In genomic region chr15:69159805-69160140, GRCh38 we compare ENCODE assay signal across 8 cellular contexts. TPM values are rescaled to one million over a fixed set of nuclear protein-coding genes. Genes with fewer than 3 reads are reported as not detected.
DNase-seq lines count a peak whose midpoint lies in the region; ATAC-seq and TF ChIP-seq lines count a peak whose summit lies in the region.

No MANE protein-coding gene starts in this region.

- no peaks in the 10 kb centered on the region for H3K9me3 Mint-ChIP-seq in stimulated activated naive CD8-positive, alpha-beta T cell treated with anti-CD3 and anti-CD28 coated beads, Interleukin-15, Interleukin-2, amounts not matched to agents 100 ng/mL and 50 ng/mL, for 24 hours

- H3K4me3 ChIP-seq in colonic mucosa (peak overlapping the region; percentile 75), muscle layer of duodenum (ENCODE audit: low read depth in 1 of 2, low read length in 2 of 2) (peak overlapping the region; percentile 82 to 86)

- ATAC-seq in stimulated activated naive CD8-positive, alpha-beta T cell treated with anti-CD3 and anti-CD28 coated beads, Interleukin-15, Interleukin-2, amounts not matched to agents 100 U/mL and 50 U/mL, for 24 hours = no peak

- peak overlapping the region; percentile 12 to 60 for H3K9ac ChIP-seq in colonic mucosa (ENCODE audit: low read depth in 2 of 2, low read length in 2 of 2)

- H3K4me1 ChIP-seq in colonic mucosa (no peaks in the 10 kb centered on the region), muscle layer of duodenum (ENCODE audit: control insufficient read depth in 1 of 2, insufficient read depth in 2 of 2, low read length in 2 of 2) (peaks cover 0 to 6% of the 10 kb centered on the region in 2 donors)

- H3K36me3 ChIP-seq in colonic mucosa (no peaks in the 10 kb centered on the region), muscle layer of duodenum (ENCODE audit: control insufficient read depth in 1 of 2, insufficient read depth in 2 of 2, low read length in 2 of 2) (no peaks in the 10 kb centered on the region)

- TF ChIP-seq CTCF in colonic mucosa (IDR thresholded peaks at IDR 0.05) = no peak

- peak overlapping the region; percentile 92 for H3K4me3 Mint-ChIP-seq in stimulated activated naive CD8-positive, alpha-beta T cell treated with anti-CD3 and anti-CD28 coated beads, Interleukin-15, Interleukin-2, amounts not matched to agents 100 ng/mL and 50 ng/mL, for 24 hours

- H3K27me3 ChIP-seq in colonic mucosa (no peaks in the 10 kb centered on the region), muscle layer of duodenum (ENCODE audit: low read depth, low read length) (no peaks in the 10 kb centered on the region)

- peak overlapping the region; percentile 71 for H3K27ac Mint-ChIP-seq in stimulated activated naive CD8-positive, alpha-beta T cell treated with anti-CD3 and anti-CD28 coated beads, Interleukin-15, Interleukin-2, amounts not matched to agents 100 ng/mL and 50 ng/mL, for 24 hours

- no peak for DNase-seq in stimulated activated naive CD8-positive, alpha-beta T cell treated with anti-CD3 and anti-CD28 coated beads, Interleukin-15, Interleukin-2, amounts not matched to agents 100 U/mL and 50 U/mL, for 24 hours
- DNase-seq in colonic mucosa (no peak), NCI-H1105 (lab: John Stamatoyannopoulos, UW) (no peak), GM19240 (ENCODE audit: insufficient read length, low spot score) (no peak), middle frontal gyrus (ENCODE audit: extremely low spot score, low spot score) (no peak), NCI-H524 treated with DMSO at 0.1 percent for 48 hours (lab: John Stamatoyannopoulos, UW) (no peak)

- H3K9me3 ChIP-seq in colonic mucosa = no peaks in the 10 kb centered on the region
- no peaks in the 10 kb centered on the region for H3K9me3 ChIP-seq in muscle layer of duodenum (ENCODE audit: control insufficient read depth in 1 of 2, low read length in 2 of 2)

- H3K27me3 Mint-ChIP-seq in stimulated activated naive CD8-positive, alpha-beta T cell treated with anti-CD3 and anti-CD28 coated beads, Interleukin-15, Interleukin-2, amounts not matched to agents 100 ng/mL and 50 ng/mL, for 24 hours = peaks cover 3% of the 10 kb centered on the region

- H3K27ac ChIP-seq in colonic mucosa = peak overlapping the region; percentile 62
- H3K27ac ChIP-seq in muscle layer of duodenum (ENCODE audit: low read length) = peak overlapping the region; percentile 21

- H3K4me1 Mint-ChIP-seq in stimulated activated naive CD8-positive, alpha-beta T cell treated with anti-CD3 and anti-CD28 coated beads, Interleukin-15, Interleukin-2, amounts not matched to agents 100 ng/mL and 50 ng/mL, for 24 hours (ENCODE audit: low read depth) = peaks cover 6% of the 10 kb centered on the region

- intact Hi-C loops in colonic mucosa (cut with DNase I) = loop anchor here (10.0 kb wide), 2 partner anchors 65 to 95 kb away; no protein-coding TSS in a partner anchor

- no peaks in the 10 kb centered on the region for H3K36me3 Mint-ChIP-seq in stimulated activated naive CD8-positive, alpha-beta T cell treated with anti-CD3 and anti-CD28 coated beads, Interleukin-15, Interleukin-2, amounts not matched to agents 100 ng/mL and 50 ng/mL, for 24 hours (ENCODE audit: low read depth)

RNA-seq across cellular contexts. Expression of gene GLCE, which starts 0.7 kb away (rescaled TPM):
- total RNA-seq in colonic mucosa = 10 to 100 TPM; 28.0 to 61.1 TPM
